ENCODE assay signal across 10 cellular contexts in genomic region chr10:93412801-93413200, GRCh38.
DNase-seq lines count a peak whose midpoint lies in the region; ATAC-seq lines count a peak whose summit lies in the region.
"Had no signal": no experiment of that assay in that cellular context is flagged by ENCODE, and none has a peak within 500 bp of the region (broad histone marks: within the 10 kb centered on the region; RNA-seq: fewer than 3 reads in every experiment).

No MANE protein-coding gene starts in this region.

- peak; percentile 22 for ATAC-seq in effector memory CD8-positive, alpha-beta T cell (replicated peaks)
- ATAC-seq in sciatic nerve (peak; percentile 27), GM18909 (IDR thresholded peaks at IDR 0.05; ENCODE audit: poor library complexity, unreplicated experiment) (no peak), HG03196 (IDR thresholded peaks at IDR 0.05; ENCODE audit: unreplicated experiment) (no peak)

- DNase-seq in T-helper 1 cell = no peak
- DNase-seq in NCI-H69 (lab: John Stamatoyannopoulos, UW) = peak; percentile 82
- no peak for DNase-seq in effector memory CD8-positive, alpha-beta T cell
- no peak for DNase-seq in sciatic nerve (ENCODE audit: low spot score)
- DNase-seq in SW 1271 (lab: John Stamatoyannopoulos, UW) = no peak
- DNase-seq: 8988T had no signal

- no peak overlapping the region for H3K4me3 Mint-ChIP-seq in T-helper 1 cell treated with Interleukin-12 subunit alpha and Interleukin-12 subunit beta and Interleukin-4 antibody, amounts not matched to agents 30 μg/mL and 1 μg/mL, for 36 hours
- H3K4me3 Mint-ChIP-seq in effector memory CD8-positive, alpha-beta T cell = peak overlapping the region; percentile 49 to 52

- peak overlapping the region; percentile 79 for H3K27ac Mint-ChIP-seq in T-helper 1 cell treated with Interleukin-12 subunit alpha and Interleukin-12 subunit beta and Interleukin-4 antibody, amounts not matched to agents 30 μg/mL and 1 μg/mL, for 36 hours
- H3K27ac Mint-ChIP-seq in effector memory CD8-positive, alpha-beta T cell = peak overlapping the region; percentile 92 to 95

- H3K27me3 Mint-ChIP-seq in T-helper 1 cell treated with Interleukin-12 subunit alpha and Interleukin-12 subunit beta and Interleukin-4 antibody, amounts not matched to agents 30 μg/mL and 1 μg/mL, for 36 hours (ENCODE audit: low read depth) = no peaks in the 10 kb centered on the region
- no peaks in the 10 kb centered on the region for H3K27me3 Mint-ChIP-seq in effector memory CD8-positive, alpha-beta T cell
- H3K27me3 Mint-ChIP-seq: progenitor cell of endocrine pancreas had no signal

- H3K36me3 Mint-ChIP-seq in T-helper 1 cell treated with Interleukin-12 subunit alpha and Interleukin-12 subunit beta and Interleukin-4 antibody, amounts not matched to agents 30 μg/mL and 1 μg/mL, for 36 hours (ENCODE audit: low read depth) = no peaks in the 10 kb centered on the region
- no peaks in the 10 kb centered on the region for H3K36me3 Mint-ChIP-seq in effector memory CD8-positive, alpha-beta T cell (ENCODE audit: insufficient read depth)

- intact Hi-C loops in sciatic nerve (cut with DNase I) = no loop called here

- no peaks in the 10 kb centered on the region for H3K9me3 Mint-ChIP-seq in T-helper 1 cell treated with Interleukin-12 subunit alpha and Interleukin-12 subunit beta and Interleukin-4 antibody, amounts not matched to agents 30 μg/mL and 1 μg/mL, for 36 hours
- no peaks in the 10 kb centered on the region for H3K9me3 Mint-ChIP-seq in effector memory CD8-positive, alpha-beta T cell

- H3K4me1 Mint-ChIP-seq in T-helper 1 cell treated with Interleukin-12 subunit alpha and Interleukin-12 subunit beta and Interleukin-4 antibody, amounts not matched to agents 30 μg/mL and 1 μg/mL, for 36 hours (ENCODE audit: low read depth) = peaks cover 36% of the 10 kb centered on the region
- H3K4me1 Mint-ChIP-seq in effector memory CD8-positive, alpha-beta T cell (ENCODE audit: low read depth in 2 of 2) = peaks cover 20 to 34% of the 10 kb centered on the region in 2 donors

Comparison
In these comparisons a context has a peak if more than half of its experiments do, and no peak if none do; other contexts are left out.
1. ATAC-seq: peak in effector memory CD8-positive, alpha-beta T cell (single experiment) and sciatic nerve (single experiment); none in GM18909 (single experiment) and HG03196 (single experiment).